Comparison of ENCODE assay signal across 1 cellular context in genomic region chr6:1230689-1231605, GRCh38.
A peak's percentile ranks its signal among the peaks of the same experiment; 100 is the strongest.
TF ChIP-seq lines count a peak whose summit lies in the region.

No MANE protein-coding gene starts in this region.

TF ChIP-seq in HepG2, 621 proteins besides CTCF, POLR2A, EP300 and RAD21 (continued from another document):
- TF ChIP-seq ZBTB34 (CRISPR knock-in tag; IDR thresholded peaks at IDR 0.05) (peak; percentile 96), KLF16 (CRISPR knock-in tag; IDR thresholded peaks at IDR 0.05) (peak in 1 of 2 experiments; percentile 58; a peak in 1 of 4 replicates), RXRA (CRISPR knock-in tag; IDR thresholded peaks at IDR 0.05) (0 out of 2 replicates have a peak, but pooled peaks have one; percentile 42), KLF9 (CRISPR knock-in tag; IDR thresholded peaks at IDR 0.05; ENCODE audit: low read depth) (0 out of 2 replicates have a peak, but pooled peaks have one; percentile 54), MXD1 (CRISPR knock-in tag; IDR thresholded peaks at IDR 0.05) (0 out of 2 replicates have a peak, but pooled peaks have one; percentile 66), GATA4 (IDR thresholded peaks at IDR 0.05; ENCODE audit: borderline replicate concordance, low read depth) (peak; percentile 52; the same call in 1 of the 2 replicates), FOSL1 (CRISPR knock-in tag; IDR thresholded peaks at IDR 0.05; ENCODE audit: borderline replicate concordance) (no peak)
- TF ChIP-seq, protein P1, sequence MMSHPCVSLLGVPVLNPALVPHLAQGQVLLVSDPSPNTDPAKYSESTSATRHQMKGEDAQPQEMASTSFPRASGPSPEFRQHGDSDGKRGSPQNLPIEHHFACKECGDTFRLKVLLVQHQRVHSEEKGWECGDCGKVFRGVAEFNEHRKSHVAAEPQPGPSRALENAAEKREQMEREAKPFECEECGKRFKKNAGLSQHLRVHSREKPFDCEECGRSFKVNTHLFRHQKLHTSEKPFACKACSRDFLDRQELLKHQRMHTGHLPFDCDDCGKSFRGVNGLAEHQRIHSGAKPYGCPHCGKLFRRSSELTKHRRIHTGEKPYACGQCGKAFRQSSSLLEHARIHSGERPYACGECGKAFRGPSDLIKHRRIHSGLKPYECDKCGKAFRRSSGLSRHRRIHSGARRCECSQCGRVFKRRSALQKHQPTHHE (CRISPR knock-in tag; IDR thresholded peaks at IDR 0.05; ENCODE audit: borderline replicate concordance) = 0 out of 2 replicates have a peak, but pooled peaks have one; percentile 63
